8 cellular contexts compared by ENCODE assay signal in the genomic region with DNA sequence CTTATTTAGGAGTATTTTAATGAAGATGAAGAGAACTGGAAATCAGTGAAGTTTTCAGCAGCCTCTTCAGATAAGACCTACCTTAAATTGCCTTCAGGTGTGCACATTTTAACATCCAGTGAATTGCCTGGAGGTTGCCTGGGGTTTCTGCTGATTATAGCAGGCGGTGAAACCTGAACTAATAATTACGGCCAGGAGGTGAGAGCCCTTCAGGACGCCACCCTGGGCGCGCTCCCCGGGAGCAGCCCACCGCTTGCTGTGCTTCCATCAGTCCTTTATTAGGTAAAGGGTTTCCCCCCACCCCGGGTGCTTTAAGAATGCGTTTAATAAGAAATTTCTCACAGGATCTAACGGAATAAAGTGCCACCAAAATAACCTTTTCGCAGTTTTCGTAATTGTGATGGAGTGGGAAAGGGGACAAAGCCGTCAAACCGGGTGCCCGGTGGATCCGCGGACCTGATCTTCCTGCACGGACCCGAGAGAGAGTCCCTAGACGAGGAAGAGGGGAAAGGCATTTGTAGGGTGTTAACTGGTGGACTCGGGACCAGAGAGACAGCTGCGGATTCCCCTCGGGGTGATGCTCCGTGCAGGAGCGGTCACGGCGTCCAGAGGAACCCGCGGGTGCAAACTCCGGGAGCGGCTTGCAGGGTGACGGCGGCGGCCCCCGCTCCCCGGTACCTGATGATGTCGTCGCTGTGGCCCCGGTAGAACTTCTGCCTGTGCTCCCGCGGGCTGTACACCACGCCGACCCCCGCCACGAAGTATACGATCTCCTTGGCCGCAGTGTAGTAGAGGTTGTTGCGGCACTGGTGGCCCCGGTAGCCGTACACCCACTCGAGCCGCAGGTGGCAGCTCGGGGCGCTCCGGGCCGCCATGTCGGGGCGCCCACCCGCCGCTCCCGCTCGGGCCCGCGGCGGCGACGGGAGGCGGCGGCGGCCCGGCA. TPM values are rescaled to one million over a fixed set of nuclear protein-coding genes. Genes with fewer than 3 reads are reported as not detected.
DNase-seq lines count a peak whose midpoint lies in the region; ATAC-seq, FAIRE-seq and TF ChIP-seq lines count a peak whose summit lies in the region.

No MANE protein-coding gene starts in this region.

- H3K4me2 ChIP-seq in DND-41 (ENCODE audit: insufficient read depth, low read length) = peak overlapping the region; percentile 100

- H3K36me3 ChIP-seq in DND-41 (ENCODE audit: insufficient read depth, low read length) (no peaks in the 10 kb centered on the region), RWPE2 (ENCODE audit: low read depth) (no peaks in the 10 kb centered on the region), right lobe of liver (no peaks in the 10 kb centered on the region)

- WGBS in right lobe of liver (ENCODE audit: insufficient coverage, low coverage, low lambda C conversion rate, missing lambda C conversion rate) = 7% methylated on average over 16 of the region's 71 CpGs

- H3K27ac Mint-ChIP-seq in chondrocyte (ENCODE audit: unreplicated experiment) = no peak overlapping the region

- H3K27ac ChIP-seq in DND-41 (ENCODE audit: low read length) (peak overlapping the region; percentile 74), RWPE2 (ENCODE audit: poor library complexity, severe bottlenecking) (no peak overlapping the region), right lobe of liver (peak overlapping the region in 1 of 3 donors; percentile 9)

- H3K27me3 ChIP-seq in DND-41 (ENCODE audit: insufficient read depth, low read length, poor library complexity) = no peaks in the 10 kb centered on the region
- peaks cover 10% of the 10 kb centered on the region for H3K27me3 ChIP-seq in RWPE2 (ENCODE audit: insufficient read depth, poor library complexity, severe bottlenecking)
- H3K27me3 ChIP-seq in right lobe of liver = no peaks in the 10 kb centered on the region

- H3K9me3 Mint-ChIP-seq in chondrocyte (ENCODE audit: low read depth) = no peaks in the 10 kb centered on the region

- DNase-seq in DND-41 (no peak), RWPE2 (ENCODE audit: low spot score) (no peak), chondrocyte (ENCODE audit: low spot score) (no peak), right lobe of liver (peak; percentile 25 to 58 (median 45)), H54 (ENCODE audit: insufficient read length, low spot score) (no peak)
- peak; percentile 45 for DNase-seq in stimulated activated CD8-positive, alpha-beta memory T cell treated with anti-CD3 and anti-CD28 coated beads, Interleukin-4, amount 100 ng/mL, for 48 hours

- H2AFZ ChIP-seq in DND-41 (ENCODE audit: low read depth, low read length) = peak overlapping the region; percentile 91

- no peaks in the 10 kb centered on the region for H3K9me3 ChIP-seq in DND-41 (ENCODE audit: insufficient read depth, low read length, severe bottlenecking)
- H3K9me3 ChIP-seq in RWPE2 (ENCODE audit: severe bottlenecking) = no peaks in the 10 kb centered on the region
- no peaks in the 10 kb centered on the region for H3K9me3 ChIP-seq in right lobe of liver

- peak overlapping the region; percentile 81 for H3K9ac ChIP-seq in DND-41 (ENCODE audit: low read depth, low read length)

- H3K4me1 Mint-ChIP-seq in chondrocyte (ENCODE audit: low read depth) = no peaks in the 10 kb centered on the region

- no peaks in the 10 kb centered on the region for H3K36me3 Mint-ChIP-seq in chondrocyte (ENCODE audit: low read depth)

- no peak for FAIRE-seq in H54 (lab: Jason Lieb, UNC)

- H3K4me3 ChIP-seq in DND-41 (ENCODE audit: low read depth in 1 of 2, low read length in 2 of 2) (peak overlapping the region; percentile 67 to 97; a peak in 3 of 4 replicates), RWPE2 (ENCODE audit: severe bottlenecking) (peak overlapping the region; percentile 61), right lobe of liver (peak overlapping the region; percentile 65 to 69 (median 66))

- TF ChIP-seq CTCF in DND-41 (IDR thresholded peaks at IDR 0.05; ENCODE audit: borderline replicate concordance, extremely low read depth, low read length, poor library complexity, severe bottlenecking) (no peak), RWPE2 (IDR thresholded peaks at IDR 0.05; ENCODE audit: poor library complexity, severe bottlenecking) (no peak), chondrocyte (IDR thresholded peaks at IDR 0.05) (no peak), right lobe of liver (IDR thresholded peaks at IDR 0.05) (no peak)

- ATAC-seq in DND-41 (ENCODE audit: insufficient read depth, low read depth) = no peak; the same call in 1 of the 3 replicates
- ATAC-seq in HG02870 (IDR thresholded peaks at IDR 0.05; ENCODE audit: unreplicated experiment) = peak; percentile 5
- ATAC-seq in RWPE2 (ENCODE audit: low read depth) = peak; percentile 3; the same call in 1 of the 3 replicates
- ATAC-seq in right lobe of liver = peak; percentile 2 to 18 (median 11)
- no peak for ATAC-seq in GM19463 (IDR thresholded peaks at IDR 0.05; ENCODE audit: unreplicated experiment)

- no peaks in the 10 kb centered on the region for H4K20me1 ChIP-seq in DND-41 (ENCODE audit: insufficient read depth, low read length)

- H3K4me3 Mint-ChIP-seq in chondrocyte (ENCODE audit: unreplicated experiment) = peak overlapping the region; percentile 60

- peaks cover 31% of the 10 kb centered on the region for H3K4me1 ChIP-seq in DND-41 (ENCODE audit: insufficient read depth, low read length)
- H3K4me1 ChIP-seq in RWPE2 (ENCODE audit: insufficient read depth, poor library complexity, severe bottlenecking) = no peaks in the 10 kb centered on the region
- peaks cover 0 to 6% (median 0%) of the 10 kb centered on the region in 4 donors for H3K4me1 ChIP-seq in right lobe of liver

- intact Hi-C loops in right lobe of liver (cut with DNase I) = no loop called here

- peaks cover 29% of the 10 kb centered on the region for H3K27me3 Mint-ChIP-seq in chondrocyte (ENCODE audit: low read depth)

- peaks cover 24% of the 10 kb centered on the region; the same call in 1 of the 2 replicates for H3K79me2 ChIP-seq in DND-41 (ENCODE audit: insufficient read depth, low read length)

- no peak for TF ChIP-seq POLR2A in right lobe of liver (IDR thresholded peaks at IDR 0.05)
- TF ChIP-seq POLR2A in H54 (IDR thresholded peaks at IDR 0.05; ENCODE audit: low read depth, low read length) = no peak

RNA-seq across cellular contexts. Expression of a gene that starts 0.9 kb away (rescaled TPM):
- 0.19 TPM in 1 of 3 replicates, not detected in the others for total RNA-seq in chondrocyte
- 1 to 10 TPM in 1 of 6 experiments, under 1 TPM in 5; 0.07 to 1.7 (median 0.24) TPM for total RNA-seq in right lobe of liver

RNA-seq across cellular contexts. Expression of a gene that starts 32.6 kb away (rescaled TPM):
- total RNA-seq in chondrocyte (25.9 to 32.6 TPM (median 27.2 TPM) in 3 replicates), right lobe of liver (10 to 100 TPM in 4 of 6 experiments, 1 to 10 TPM in 2; 6.9 to 25.0 (median 11.1) TPM)

Comparison
In these comparisons a context has a peak if more than half of its experiments do, and no peak if none do; other contexts are left out.
1. ATAC-seq: peak in HG02870 (single experiment), RWPE2 (single experiment) and right lobe of liver (4 of 4); none in DND-41 (single experiment) and GM19463 (single experiment).
2. DNase-seq: peak in right lobe of liver (3 of 3) and stimulated activated CD8-positive, alpha-beta memory T cell treated with anti-CD3 and anti-CD28 coated beads, Interleukin-4, amount 100 ng/mL, for 48 hours (single experiment); none in DND-41 (single experiment), RWPE2 (single experiment), chondrocyte (single experiment) and H54 (single experiment).
3. Peak in every context shown above with its lines, with median percentiles within 50 percentile points of each other: H3K4me3 ChIP-seq.